1 cellular context compared by ENCODE assay signal in the genomic region with DNA sequence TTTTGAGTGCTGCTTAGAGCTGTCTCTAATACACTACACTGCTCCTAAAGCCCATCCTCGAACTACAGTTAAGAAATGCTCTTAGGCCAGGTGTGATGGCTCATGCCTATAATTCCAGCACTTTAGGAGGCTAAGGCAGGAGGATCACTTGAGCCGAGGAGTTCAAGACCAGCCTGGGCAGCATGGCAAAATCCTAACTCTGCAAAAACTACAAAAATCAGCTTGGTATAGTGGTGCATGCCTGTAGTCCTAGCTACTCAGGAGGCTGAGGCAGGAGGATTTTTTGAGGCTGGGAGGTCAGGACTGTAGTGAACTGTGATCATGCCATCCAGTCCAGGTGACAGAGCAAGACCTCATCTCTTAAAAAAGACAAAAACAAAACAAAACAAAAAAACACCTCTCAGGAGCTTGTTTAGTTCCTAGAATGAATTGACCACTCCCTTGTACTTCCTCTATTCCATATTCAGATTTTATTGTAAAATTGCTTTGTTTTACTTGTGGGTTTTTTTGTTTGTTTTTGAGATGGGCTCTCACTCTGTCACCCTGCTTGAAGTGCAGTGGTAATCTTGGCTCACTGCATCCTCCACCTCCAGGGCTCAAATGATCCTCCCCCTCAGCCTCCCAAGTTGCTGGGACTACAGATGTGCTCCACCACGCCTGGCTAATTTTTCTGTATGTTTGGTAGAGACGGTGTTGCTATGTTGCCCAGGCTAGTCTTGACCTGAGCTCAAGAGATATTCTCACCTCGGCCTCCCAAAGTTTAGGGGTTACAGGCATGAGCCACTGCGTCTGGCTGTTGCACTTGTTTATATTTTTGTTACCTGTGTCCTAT.
TF ChIP-seq lines count a peak whose summit lies in the region.

No MANE protein-coding gene starts in this region.

TF ChIP-seq in GM12891, 5 proteins besides CTCF, POLR2A, EP300 and RAD21 (continued from another document):
- peak; percentile 71; the same call in 1 of the 2 replicates for TF ChIP-seq POLR2AphosphoS5 (IDR thresholded peaks at IDR 0.05; ENCODE audit: low read depth, low read length)
- no peak for TF ChIP-seq SPI1 (IDR thresholded peaks at IDR 0.05; ENCODE audit: low read depth, low read length)
TF ChIP-seq in GM12891: peak in this region for 1.
